ENCODE assay signal across 1 cellular context in genomic region chr3:178537123-178537754, GRCh38.
TF ChIP-seq lines count a peak whose summit lies in the region.

No MANE protein-coding gene starts in this region.

TF ChIP-seq in GM12878, 131 proteins besides CTCF, POLR2A, EP300 and RAD21 (continued from another document and continues in another):
- TF ChIP-seq, protein P1, sequence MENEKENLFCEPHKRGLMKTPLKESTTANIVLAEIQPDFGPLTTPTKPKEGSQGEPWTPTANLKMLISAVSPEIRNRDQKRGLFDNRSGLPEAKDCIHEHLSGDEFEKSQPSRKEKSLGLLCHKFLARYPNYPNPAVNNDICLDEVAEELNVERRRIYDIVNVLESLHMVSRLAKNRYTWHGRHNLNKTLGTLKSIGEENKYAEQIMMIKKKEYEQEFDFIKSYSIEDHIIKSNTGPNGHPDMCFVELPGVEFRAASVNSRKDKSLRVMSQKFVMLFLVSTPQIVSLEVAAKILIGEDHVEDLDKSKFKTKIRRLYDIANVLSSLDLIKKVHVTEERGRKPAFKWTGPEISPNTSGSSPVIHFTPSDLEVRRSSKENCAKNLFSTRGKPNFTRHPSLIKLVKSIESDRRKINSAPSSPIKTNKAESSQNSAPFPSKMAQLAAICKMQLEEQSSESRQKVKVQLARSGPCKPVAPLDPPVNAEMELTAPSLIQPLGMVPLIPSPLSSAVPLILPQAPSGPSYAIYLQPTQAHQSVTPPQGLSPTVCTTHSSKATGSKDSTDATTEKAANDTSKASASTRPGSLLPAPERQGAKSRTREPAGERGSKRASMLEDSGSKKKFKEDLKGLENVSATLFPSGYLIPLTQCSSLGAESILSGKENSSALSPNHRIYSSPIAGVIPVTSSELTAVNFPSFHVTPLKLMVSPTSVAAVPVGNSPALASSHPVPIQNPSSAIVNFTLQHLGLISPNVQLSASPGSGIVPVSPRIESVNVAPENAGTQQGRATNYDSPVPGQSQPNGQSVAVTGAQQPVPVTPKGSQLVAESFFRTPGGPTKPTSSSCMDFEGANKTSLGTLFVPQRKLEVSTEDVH (IDR thresholded peaks at IDR 0.05; ENCODE audit: low read depth, partially characterized antibody): no peak
- TF ChIP-seq ZNF274 (IDR thresholded peaks at IDR 0.05; ENCODE audit: insufficient read depth, insufficient read length) (no peak), MTA2 (IDR thresholded peaks at IDR 0.05; ENCODE audit: low read depth) (no peak), MXI1 (IDR thresholded peaks at IDR 0.05; ENCODE audit: low read depth, low read length) (no peak), HDGF (IDR thresholded peaks at IDR 0.05) (no peak), CHD2 (IDR thresholded peaks at IDR 0.05; ENCODE audit: borderline replicate concordance, low read depth, low read length) (no peak), SMAD5 (IDR thresholded peaks at IDR 0.05; ENCODE audit: low read depth) (peak; percentile 23; the same call in 1 of the 2 replicates), FOS (IDR thresholded peaks at IDR 0.05; ENCODE audit: borderline replicate concordance, extremely low read depth, insufficient read length) (no peak), MYB (IDR thresholded peaks at IDR 0.05; ENCODE audit: borderline replicate concordance, low read depth, low read length) (no peak), MEF2B (IDR thresholded peaks at IDR 0.05; ENCODE audit: partially characterized antibody, poor library complexity, severe bottlenecking) (no peak), ZBTB11 (CRISPR knock-in tag; IDR thresholded peaks at IDR 0.05) (no peak), RFX5 (IDR thresholded peaks at IDR 0.05; ENCODE audit: low read depth, low read length) (no peak), NR2F1 (conservative IDR thresholded peaks at IDR 0.05) (no peak), DPF2 (IDR thresholded peaks at IDR 0.05) (0 out of 2 replicates have a peak, but pooled peaks have one; percentile 14), IKZF2 (IDR thresholded peaks at IDR 0.05) (no peak), TCF3 (IDR thresholded peaks at IDR 0.05; ENCODE audit: borderline replicate concordance, insufficient read depth, low read depth, low read length) (no peak), NFYA (IDR thresholded peaks at IDR 0.05; ENCODE audit: borderline replicate concordance, low read depth, low read length) (no peak), BHLHE40 (IDR thresholded peaks at IDR 0.05; ENCODE audit: borderline replicate concordance in 1 of 2, low read depth in 2 of 2, low read length in 1 of 2) (no peak), CEBPB (IDR thresholded peaks at IDR 0.05; ENCODE audit: borderline replicate concordance in 1 of 2, low read depth in 2 of 2, low read length in 2 of 2) (no peak), ZNF217 (IDR thresholded peaks at IDR 0.05) (no peak), BMI1 (IDR thresholded peaks at IDR 0.05; ENCODE audit: borderline replicate concordance) (no peak), NR2C2 (IDR thresholded peaks at IDR 0.05; ENCODE audit: borderline replicate concordance, control insufficient read depth, insufficient read length, low read depth) (no peak), HCFC1 (IDR thresholded peaks at IDR 0.05; ENCODE audit: low read length) (no peak), POLR2AphosphoS5 (IDR thresholded peaks at IDR 0.05; ENCODE audit: low read length) (0 out of 2 replicates have a peak, but pooled peaks have one; percentile 7), SIX5 (IDR thresholded peaks at IDR 0.05; ENCODE audit: low read depth, low read length, severe bottlenecking) (no peak), ETV6 (conservative IDR thresholded peaks at IDR 0.05 in 1 of 2, IDR thresholded peaks at IDR 0.05 in 1 of 2; ENCODE audit: borderline replicate concordance in 1 of 2, low read depth in 1 of 2) (no peak), IRF3 (IDR thresholded peaks at IDR 0.05) (no peak)
- TF ChIP-seq, protein P2, sequence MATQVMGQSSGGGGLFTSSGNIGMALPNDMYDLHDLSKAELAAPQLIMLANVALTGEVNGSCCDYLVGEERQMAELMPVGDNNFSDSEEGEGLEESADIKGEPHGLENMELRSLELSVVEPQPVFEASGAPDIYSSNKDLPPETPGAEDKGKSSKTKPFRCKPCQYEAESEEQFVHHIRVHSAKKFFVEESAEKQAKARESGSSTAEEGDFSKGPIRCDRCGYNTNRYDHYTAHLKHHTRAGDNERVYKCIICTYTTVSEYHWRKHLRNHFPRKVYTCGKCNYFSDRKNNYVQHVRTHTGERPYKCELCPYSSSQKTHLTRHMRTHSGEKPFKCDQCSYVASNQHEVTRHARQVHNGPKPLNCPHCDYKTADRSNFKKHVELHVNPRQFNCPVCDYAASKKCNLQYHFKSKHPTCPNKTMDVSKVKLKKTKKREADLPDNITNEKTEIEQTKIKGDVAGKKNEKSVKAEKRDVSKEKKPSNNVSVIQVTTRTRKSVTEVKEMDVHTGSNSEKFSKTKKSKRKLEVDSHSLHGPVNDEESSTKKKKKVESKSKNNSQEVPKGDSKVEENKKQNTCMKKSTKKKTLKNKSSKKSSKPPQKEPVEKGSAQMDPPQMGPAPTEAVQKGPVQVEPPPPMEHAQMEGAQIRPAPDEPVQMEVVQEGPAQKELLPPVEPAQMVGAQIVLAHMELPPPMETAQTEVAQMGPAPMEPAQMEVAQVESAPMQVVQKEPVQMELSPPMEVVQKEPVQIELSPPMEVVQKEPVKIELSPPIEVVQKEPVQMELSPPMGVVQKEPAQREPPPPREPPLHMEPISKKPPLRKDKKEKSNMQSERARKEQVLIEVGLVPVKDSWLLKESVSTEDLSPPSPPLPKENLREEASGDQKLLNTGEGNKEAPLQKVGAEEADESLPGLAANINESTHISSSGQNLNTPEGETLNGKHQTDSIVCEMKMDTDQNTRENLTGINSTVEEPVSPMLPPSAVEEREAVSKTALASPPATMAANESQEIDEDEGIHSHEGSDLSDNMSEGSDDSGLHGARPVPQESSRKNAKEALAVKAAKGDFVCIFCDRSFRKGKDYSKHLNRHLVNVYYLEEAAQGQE (IDR thresholded peaks at IDR 0.05; ENCODE audit: low read depth, low read length): no peak
- TF ChIP-seq, protein P3, sequence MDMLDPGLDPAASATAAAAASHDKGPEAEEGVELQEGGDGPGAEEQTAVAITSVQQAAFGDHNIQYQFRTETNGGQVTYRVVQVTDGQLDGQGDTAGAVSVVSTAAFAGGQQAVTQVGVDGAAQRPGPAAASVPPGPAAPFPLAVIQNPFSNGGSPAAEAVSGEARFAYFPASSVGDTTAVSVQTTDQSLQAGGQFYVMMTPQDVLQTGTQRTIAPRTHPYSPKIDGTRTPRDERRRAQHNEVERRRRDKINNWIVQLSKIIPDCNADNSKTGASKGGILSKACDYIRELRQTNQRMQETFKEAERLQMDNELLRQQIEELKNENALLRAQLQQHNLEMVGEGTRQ (IDR thresholded peaks at IDR 0.05; ENCODE audit: borderline replicate concordance, low read depth, low read length): no peak
- TF ChIP-seq, protein P4, sequence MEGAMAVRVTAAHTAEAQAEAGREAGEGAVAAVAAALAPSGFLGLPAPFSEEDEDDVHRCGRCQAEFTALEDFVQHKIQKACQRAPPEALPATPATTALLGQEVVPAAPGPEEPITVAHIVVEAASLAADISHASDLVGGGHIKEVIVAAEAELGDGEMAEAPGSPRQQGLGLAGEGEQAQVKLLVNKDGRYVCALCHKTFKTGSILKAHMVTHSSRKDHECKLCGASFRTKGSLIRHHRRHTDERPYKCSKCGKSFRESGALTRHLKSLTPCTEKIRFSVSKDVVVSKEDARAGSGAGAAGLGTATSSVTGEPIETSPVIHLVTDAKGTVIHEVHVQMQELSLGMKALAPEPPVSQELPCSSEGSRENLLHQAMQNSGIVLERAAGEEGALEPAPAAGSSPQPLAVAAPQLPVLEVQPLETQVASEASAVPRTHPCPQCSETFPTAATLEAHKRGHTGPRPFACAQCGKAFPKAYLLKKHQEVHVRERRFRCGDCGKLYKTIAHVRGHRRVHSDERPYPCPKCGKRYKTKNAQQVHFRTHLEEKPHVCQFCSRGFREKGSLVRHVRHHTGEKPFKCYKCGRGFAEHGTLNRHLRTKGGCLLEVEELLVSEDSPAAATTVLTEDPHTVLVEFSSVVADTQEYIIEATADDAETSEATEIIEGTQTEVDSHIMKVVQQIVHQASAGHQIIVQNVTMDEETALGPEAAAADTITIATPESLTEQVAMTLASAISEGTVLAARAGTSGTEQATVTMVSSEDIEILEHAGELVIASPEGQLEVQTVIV (IDR thresholded peaks at IDR 0.05; ENCODE audit: borderline replicate concordance, partially characterized antibody): no peak
- TF ChIP-seq, protein P5, sequence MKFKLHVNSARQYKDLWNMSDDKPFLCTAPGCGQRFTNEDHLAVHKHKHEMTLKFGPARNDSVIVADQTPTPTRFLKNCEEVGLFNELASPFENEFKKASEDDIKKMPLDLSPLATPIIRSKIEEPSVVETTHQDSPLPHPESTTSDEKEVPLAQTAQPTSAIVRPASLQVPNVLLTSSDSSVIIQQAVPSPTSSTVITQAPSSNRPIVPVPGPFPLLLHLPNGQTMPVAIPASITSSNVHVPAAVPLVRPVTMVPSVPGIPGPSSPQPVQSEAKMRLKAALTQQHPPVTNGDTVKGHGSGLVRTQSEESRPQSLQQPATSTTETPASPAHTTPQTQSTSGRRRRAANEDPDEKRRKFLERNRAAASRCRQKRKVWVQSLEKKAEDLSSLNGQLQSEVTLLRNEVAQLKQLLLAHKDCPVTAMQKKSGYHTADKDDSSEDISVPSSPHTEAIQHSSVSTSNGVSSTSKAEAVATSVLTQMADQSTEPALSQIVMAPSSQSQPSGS (IDR thresholded peaks at IDR 0.05; ENCODE audit: low read length): peak; percentile 47; the same call in 1 of the 2 replicates
- TF ChIP-seq, protein P6, sequence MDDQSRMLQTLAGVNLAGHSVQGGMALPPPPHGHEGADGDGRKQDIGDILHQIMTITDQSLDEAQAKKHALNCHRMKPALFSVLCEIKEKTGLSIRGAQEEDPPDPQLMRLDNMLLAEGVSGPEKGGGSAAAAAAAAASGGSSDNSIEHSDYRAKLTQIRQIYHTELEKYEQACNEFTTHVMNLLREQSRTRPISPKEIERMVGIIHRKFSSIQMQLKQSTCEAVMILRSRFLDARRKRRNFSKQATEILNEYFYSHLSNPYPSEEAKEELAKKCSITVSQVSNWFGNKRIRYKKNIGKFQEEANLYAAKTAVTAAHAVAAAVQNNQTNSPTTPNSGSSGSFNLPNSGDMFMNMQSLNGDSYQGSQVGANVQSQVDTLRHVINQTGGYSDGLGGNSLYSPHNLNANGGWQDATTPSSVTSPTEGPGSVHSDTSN (IDR thresholded peaks at IDR 0.05; ENCODE audit: insufficient replicate concordance, low read depth, low read length): no peak
- TF ChIP-seq, protein P7, sequence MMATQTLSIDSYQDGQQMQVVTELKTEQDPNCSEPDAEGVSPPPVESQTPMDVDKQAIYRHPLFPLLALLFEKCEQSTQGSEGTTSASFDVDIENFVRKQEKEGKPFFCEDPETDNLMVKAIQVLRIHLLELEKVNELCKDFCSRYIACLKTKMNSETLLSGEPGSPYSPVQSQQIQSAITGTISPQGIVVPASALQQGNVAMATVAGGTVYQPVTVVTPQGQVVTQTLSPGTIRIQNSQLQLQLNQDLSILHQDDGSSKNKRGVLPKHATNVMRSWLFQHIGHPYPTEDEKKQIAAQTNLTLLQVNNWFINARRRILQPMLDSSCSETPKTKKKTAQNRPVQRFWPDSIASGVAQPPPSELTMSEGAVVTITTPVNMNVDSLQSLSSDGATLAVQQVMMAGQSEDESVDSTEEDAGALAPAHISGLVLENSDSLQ (IDR thresholded peaks at IDR 0.05): no peak
- TF ChIP-seq, protein P8, sequence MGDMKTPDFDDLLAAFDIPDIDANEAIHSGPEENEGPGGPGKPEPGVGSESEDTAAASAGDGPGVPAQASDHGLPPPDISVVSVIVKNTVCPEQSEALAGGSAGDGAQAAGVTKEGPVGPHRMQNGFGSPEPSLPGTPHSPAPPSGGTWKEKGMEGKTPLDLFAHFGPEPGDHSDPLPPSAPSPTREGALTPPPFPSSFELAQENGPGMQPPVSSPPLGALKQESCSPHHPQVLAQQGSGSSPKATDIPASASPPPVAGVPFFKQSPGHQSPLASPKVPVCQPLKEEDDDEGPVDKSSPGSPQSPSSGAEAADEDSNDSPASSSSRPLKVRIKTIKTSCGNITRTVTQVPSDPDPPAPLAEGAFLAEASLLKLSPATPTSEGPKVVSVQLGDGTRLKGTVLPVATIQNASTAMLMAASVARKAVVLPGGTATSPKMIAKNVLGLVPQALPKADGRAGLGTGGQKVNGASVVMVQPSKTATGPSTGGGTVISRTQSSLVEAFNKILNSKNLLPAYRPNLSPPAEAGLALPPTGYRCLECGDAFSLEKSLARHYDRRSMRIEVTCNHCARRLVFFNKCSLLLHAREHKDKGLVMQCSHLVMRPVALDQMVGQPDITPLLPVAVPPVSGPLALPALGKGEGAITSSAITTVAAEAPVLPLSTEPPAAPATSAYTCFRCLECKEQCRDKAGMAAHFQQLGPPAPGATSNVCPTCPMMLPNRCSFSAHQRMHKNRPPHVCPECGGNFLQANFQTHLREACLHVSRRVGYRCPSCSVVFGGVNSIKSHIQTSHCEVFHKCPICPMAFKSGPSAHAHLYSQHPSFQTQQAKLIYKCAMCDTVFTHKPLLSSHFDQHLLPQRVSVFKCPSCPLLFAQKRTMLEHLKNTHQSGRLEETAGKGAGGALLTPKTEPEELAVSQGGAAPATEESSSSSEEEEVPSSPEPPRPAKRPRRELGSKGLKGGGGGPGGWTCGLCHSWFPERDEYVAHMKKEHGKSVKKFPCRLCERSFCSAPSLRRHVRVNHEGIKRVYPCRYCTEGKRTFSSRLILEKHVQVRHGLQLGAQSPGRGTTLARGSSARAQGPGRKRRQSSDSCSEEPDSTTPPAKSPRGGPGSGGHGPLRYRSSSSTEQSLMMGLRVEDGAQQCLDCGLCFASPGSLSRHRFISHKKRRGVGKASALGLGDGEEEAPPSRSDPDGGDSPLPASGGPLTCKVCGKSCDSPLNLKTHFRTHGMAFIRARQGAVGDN (IDR thresholded peaks at IDR 0.05): 0 out of 2 replicates have a peak, but pooled peaks have one; percentile 33
